Comparison of ENCODE assay signal across 13 cellular contexts in genomic region chr1:150925080-150925479, GRCh38. TPM values are rescaled to one million over a fixed set of nuclear protein-coding genes. Genes with fewer than 3 reads are reported as not detected.
DNase-seq lines count a peak whose midpoint lies in the region; ATAC-seq and TF ChIP-seq lines count a peak whose summit lies in the region.
"Had no signal": no experiment of that assay in that cellular context is flagged by ENCODE, and none has a peak within 500 bp of the region (broad histone marks: within the 10 kb centered on the region; RNA-seq: fewer than 3 reads in every experiment).

No MANE protein-coding gene starts in this region.

- peak overlapping the region in 6 of 10 donors; percentile 92 to 99 (median 98) for H3K27ac Mint-ChIP-seq in naive thymus-derived CD8-positive, alpha-beta T cell

- DNase-seq in BJ (ENCODE audit: low read depth) (no peak), LNCaP clone FGC (ENCODE audit: low read depth) (no peak), adipocyte (ENCODE audit: low read depth) (no peak), NCI-H82 (lab: John Stamatoyannopoulos, UW) (no peak), CD1c-positive myeloid dendritic cell (ENCODE audit: extremely low spot score) (no peak)
- DNase-seq in naive thymus-derived CD8-positive, alpha-beta T cell: peak in 1 of 10 donors; percentile 6
- no peak for DNase-seq in stimulated activated naive CD4-positive, alpha-beta T cell treated with Interleukin-2 at 50 U/mL for 16 hours (lab: John Stamatoyannopoulos, UW)
- DNase-seq: activated CD4-positive, CD25-positive, alpha-beta regulatory T cell treated with anti-CD3 and anti-CD28 coated beads, Interleukin-2, amount 50 U/mL, for 72 hours had no signal

- peaks cover 10 to 41% (median 28%) of the 10 kb centered on the region in 4 donors for H3K4me1 Mint-ChIP-seq in naive thymus-derived CD8-positive, alpha-beta T cell

- no peaks in the 10 kb centered on the region for H3K9me3 ChIP-seq in adipocyte (ENCODE audit: control insufficient read depth, low read length)

- peaks cover 0 to 2% (median 0%) of the 10 kb centered on the region in 9 donors for H3K9me3 Mint-ChIP-seq in naive thymus-derived CD8-positive, alpha-beta T cell

- TF ChIP-seq CTCF in BJ (IDR thresholded peaks at IDR 0.05; ENCODE audit: insufficient read depth, low read depth, low read length) (no peak), LNCaP clone FGC (IDR thresholded peaks at IDR 0.05; ENCODE audit: control insufficient read depth, extremely low read depth, insufficient read depth) (no peak)

- H3K4me1 ChIP-seq in adipocyte (ENCODE audit: control insufficient read depth, insufficient read depth, low read length): peaks cover 20% of the 10 kb centered on the region

- peak overlapping the region; percentile 90 to 99 (median 95) for H3K4me3 Mint-ChIP-seq in naive thymus-derived CD8-positive, alpha-beta T cell

- no peaks in the 10 kb centered on the region for H3K27me3 Mint-ChIP-seq in naive thymus-derived CD8-positive, alpha-beta T cell

- H3K27me3 ChIP-seq in BJ (ENCODE audit: control insufficient read depth, insufficient read depth, low read length) (no peaks in the 10 kb centered on the region), adipocyte (replicated peaks; ENCODE audit: control insufficient read depth, insufficient read depth, low read length) (no peaks in the 10 kb centered on the region)

- H3K9ac ChIP-seq in adipocyte (ENCODE audit: low read length): no peak overlapping the region

- H3K4me3 ChIP-seq in BJ (ENCODE audit: low read depth, low read length) (0 out of 2 replicates have a peak overlapping the region, but pooled peaks have one; percentile 58), LNCaP clone FGC (ENCODE audit: low read depth, low read length) (peak overlapping the region; percentile 81; the same call in 1 of the 2 replicates), adipocyte (ENCODE audit: low read length) (peak overlapping the region; percentile 97)

- H3K36me3 ChIP-seq in BJ (ENCODE audit: control insufficient read depth, insufficient read depth, low read length) (peaks cover 4% of the 10 kb centered on the region), adipocyte (ENCODE audit: control insufficient read depth, insufficient read depth, low read length, severe bottlenecking) (peaks cover 11% of the 10 kb centered on the region)

- ATAC-seq in naive thymus-derived CD8-positive, alpha-beta T cell: no peak
- no peak for ATAC-seq in HG02763 (IDR thresholded peaks at IDR 0.05; ENCODE audit: unreplicated experiment)

- CTCF ChIA-PET in BJ (lab: Yijun Ruan, JAX): interaction anchor here (0.6 to 1.4 kb wide), 3 partner anchors 18 to 109 kb away, joined by 3 to 4 read pairs (median 4); no protein-coding TSS in a partner anchor

- POLR2A ChIA-PET in BJ (lab: Charles Lee): no interaction called here
- POLR2A ChIA-PET in naive thymus-derived CD8-positive, alpha-beta T cell (lab: Charles Lee): interaction anchor here (0.6 to 3.0 kb wide), 11 partner anchors 24 to 561 kb away, joined by 3 to 14 read pairs (median 4); partner anchors contain the start of genes CERS2, MCL1 and RPRD2

- peaks cover 9 to 28% (median 20%) of the 10 kb centered on the region in 3 donors for H3K36me3 Mint-ChIP-seq in naive thymus-derived CD8-positive, alpha-beta T cell

RNA-seq across cellular contexts. Expression of gene SETDB1, which starts 1.1 kb away (rescaled TPM):
- 26.2 and 30.7 TPM in 2 replicates for polyA plus RNA-seq in BJ (2011; rRNA removed)
- polyA minus RNA-seq in BJ (2011; rRNA and poly(A)+ RNA removed): 31.3 and 36.3 TPM in 2 replicates
- total RNA-seq in naive thymus-derived CD8-positive, alpha-beta T cell: 10 to 100 TPM; 82.6 to 95.2 TPM
- 10 to 100 TPM in 2 of 3 donors, 1 to 10 TPM in 1; 9.9 to 17.5 (median 10.1) TPM for polyA plus RNA-seq in naive thymus-derived CD8-positive, alpha-beta T cell

RNA-seq across cellular contexts. Expression of gene CTXND2, which starts 38.1 kb away (rescaled TPM):
- not detected in 2 replicates for polyA plus RNA-seq in BJ (2011; rRNA removed)
- polyA minus RNA-seq in BJ (2011; rRNA and poly(A)+ RNA removed): not detected in 2 replicates
- not detected for total RNA-seq in naive thymus-derived CD8-positive, alpha-beta T cell
- polyA plus RNA-seq in naive thymus-derived CD8-positive, alpha-beta T cell: not detected
- total RNA-seq: Daoy, epithelial cell of proximal tubule, posterior vena cava, ureter had no signal

RNA-seq across cellular contexts. Expression of gene ARNT, which starts 48.7 kb away (rescaled TPM):
- 31.4 and 38.8 TPM in 2 replicates for polyA plus RNA-seq in BJ (2011; rRNA removed)
- polyA minus RNA-seq in BJ (2011; rRNA and poly(A)+ RNA removed): 33.1 and 47.1 TPM in 2 replicates
- total RNA-seq in naive thymus-derived CD8-positive, alpha-beta T cell: 10 to 100 TPM; 40.2 to 41.6 TPM
- 10 to 100 TPM; 16.8 to 25.6 (median 21.6) TPM for polyA plus RNA-seq in naive thymus-derived CD8-positive, alpha-beta T cell

RNA-seq across cellular contexts. Expression of gene CERS2, which starts 49.6 kb away (rescaled TPM):
- polyA plus RNA-seq in BJ (2011; rRNA removed): 202 and 239 TPM in 2 replicates
- polyA minus RNA-seq in BJ (2011; rRNA and poly(A)+ RNA removed): 85.5 and 146 TPM in 2 replicates
- total RNA-seq in naive thymus-derived CD8-positive, alpha-beta T cell: 100 to 1,000 TPM; 142 to 143 TPM
- polyA plus RNA-seq in naive thymus-derived CD8-positive, alpha-beta T cell: 100 to 1,000 TPM; 110 to 129 (median 118) TPM

RNA-seq across cellular contexts. Expression of gene ANXA9, which starts 57.0 kb away (rescaled TPM):
- 0.07 and 0.21 TPM in 2 replicates for polyA plus RNA-seq in BJ (2011; rRNA removed)
- 0.66 TPM in 1 of 2 replicates, not detected in the other for polyA minus RNA-seq in BJ (2011; rRNA and poly(A)+ RNA removed)
- total RNA-seq in naive thymus-derived CD8-positive, alpha-beta T cell: under 1 TPM in 1 of 2 experiments, not detected in 1; 0.49 TPM
- polyA plus RNA-seq in naive thymus-derived CD8-positive, alpha-beta T cell: under 1 TPM in 1 of 3 donors, not detected in 2; 0.10 TPM
- total RNA-seq: Daoy had no signal
